Comparison of ENCODE assay signal across 1 cellular context in the genomic region with DNA sequence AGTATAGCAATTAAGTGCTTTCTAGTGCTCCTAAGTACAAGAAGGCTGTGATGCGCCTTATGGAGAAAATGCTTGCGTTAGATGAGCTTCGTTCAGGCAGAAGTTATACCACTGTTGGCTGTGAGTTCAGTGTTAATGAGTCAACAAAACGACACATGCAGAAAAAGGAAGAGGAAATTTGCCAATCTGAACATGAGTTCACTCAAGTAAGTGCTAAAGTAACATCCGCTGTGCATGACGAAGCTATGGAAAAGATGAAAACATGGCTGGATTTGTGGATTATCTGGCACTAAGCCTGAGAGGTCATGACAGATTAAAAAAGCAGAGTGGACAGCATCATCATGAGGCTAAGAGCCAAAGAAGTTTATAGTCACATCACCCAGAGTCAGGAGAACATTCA.
TF ChIP-seq lines count a peak whose summit lies in the region.

No MANE protein-coding gene starts in this region.

TF ChIP-seq in K562, 482 proteins besides CTCF, POLR2A, EP300 and RAD21 (continued from another document):
- TF ChIP-seq, protein P1, sequence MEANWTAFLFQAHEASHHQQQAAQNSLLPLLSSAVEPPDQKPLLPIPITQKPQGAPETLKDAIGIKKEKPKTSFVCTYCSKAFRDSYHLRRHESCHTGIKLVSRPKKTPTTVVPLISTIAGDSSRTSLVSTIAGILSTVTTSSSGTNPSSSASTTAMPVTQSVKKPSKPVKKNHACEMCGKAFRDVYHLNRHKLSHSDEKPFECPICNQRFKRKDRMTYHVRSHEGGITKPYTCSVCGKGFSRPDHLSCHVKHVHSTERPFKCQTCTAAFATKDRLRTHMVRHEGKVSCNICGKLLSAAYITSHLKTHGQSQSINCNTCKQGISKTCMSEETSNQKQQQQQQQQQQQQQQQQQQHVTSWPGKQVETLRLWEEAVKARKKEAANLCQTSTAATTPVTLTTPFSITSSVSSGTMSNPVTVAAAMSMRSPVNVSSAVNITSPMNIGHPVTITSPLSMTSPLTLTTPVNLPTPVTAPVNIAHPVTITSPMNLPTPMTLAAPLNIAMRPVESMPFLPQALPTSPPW (CRISPR knock-in tag; IDR thresholded peaks at IDR 0.05) = peak; percentile 22; the same call in 1 of the 2 replicates
- TF ChIP-seq ZNF699 (CRISPR knock-in tag; IDR thresholded peaks at IDR 0.05; ENCODE audit: insufficient replicate concordance) = no peak
- TF ChIP-seq ZBTB7A (IDR thresholded peaks at IDR 0.05; ENCODE audit: borderline replicate concordance, control insufficient read depth, low read depth, low read length) = no peak
- 0 out of 2 replicates have a peak, but pooled peaks have one; percentile 9 for TF ChIP-seq MAFG (tag; conservative IDR thresholded peaks at IDR 0.05)
- TF ChIP-seq, protein P2, sequence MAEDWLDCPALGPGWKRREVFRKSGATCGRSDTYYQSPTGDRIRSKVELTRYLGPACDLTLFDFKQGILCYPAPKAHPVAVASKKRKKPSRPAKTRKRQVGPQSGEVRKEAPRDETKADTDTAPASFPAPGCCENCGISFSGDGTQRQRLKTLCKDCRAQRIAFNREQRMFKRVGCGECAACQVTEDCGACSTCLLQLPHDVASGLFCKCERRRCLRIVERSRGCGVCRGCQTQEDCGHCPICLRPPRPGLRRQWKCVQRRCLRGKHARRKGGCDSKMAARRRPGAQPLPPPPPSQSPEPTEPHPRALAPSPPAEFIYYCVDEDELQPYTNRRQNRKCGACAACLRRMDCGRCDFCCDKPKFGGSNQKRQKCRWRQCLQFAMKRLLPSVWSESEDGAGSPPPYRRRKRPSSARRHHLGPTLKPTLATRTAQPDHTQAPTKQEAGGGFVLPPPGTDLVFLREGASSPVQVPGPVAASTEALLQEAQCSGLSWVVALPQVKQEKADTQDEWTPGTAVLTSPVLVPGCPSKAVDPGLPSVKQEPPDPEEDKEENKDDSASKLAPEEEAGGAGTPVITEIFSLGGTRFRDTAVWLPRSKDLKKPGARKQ (CRISPR knock-in tag; IDR thresholded peaks at IDR 0.05) = 0 out of 2 replicates have a peak, but pooled peaks have one; percentile 15
TF ChIP-seq in K562: peak in this region for 4.
